In genomic region chr1:56297948-56298347, GRCh38 we compare ENCODE assay signal across 19 cellular contexts.
"Had no signal": no experiment of that assay in that cellular context is flagged by ENCODE, and none has a peak within 500 bp of the region (broad histone marks: within the 10 kb centered on the region; RNA-seq: fewer than 3 reads in every experiment).

No MANE protein-coding gene starts in this region.

- H3K9ac ChIP-seq: parathyroid adenoma had no signal

- FAIRE-seq: endothelial cell of umbilical vein, urothelium cell line had no signal

- ATAC-seq: activated CD8-positive, alpha-beta T cell treated with anti-CD3 and anti-CD28 coated beads for 36 hours; activated naive CD8-positive, alpha-beta T cell treated with anti-CD3 and anti-CD28 coated beads, Interleukin-2, amount 50 U/mL, for 24 hours; natural killer cell; stimulated activated naive B cell treated with anti-CD40 and anti-IgM and Interleukin-4, amounts not matched to agents 10 μg/mL and 1 μg/mL and 100 μg/mL, for 72 hours had no signal

- H3K36me3 ChIP-seq: ascending aorta, breast epithelium, esophagus muscularis mucosa, sigmoid colon had no signal

- H3K27ac ChIP-seq: ascending aorta, breast epithelium, esophagus muscularis mucosa, parathyroid adenoma, sigmoid colon had no signal

- H3K4me1 ChIP-seq: ascending aorta, breast epithelium, esophagus muscularis mucosa, parathyroid adenoma had no signal

- H3K4me3 ChIP-seq: ascending aorta, breast epithelium, esophagus muscularis mucosa, sigmoid colon had no signal

- H2AFZ ChIP-seq: parathyroid adenoma had no signal

- DNase-seq: activated B cell treated with CpG ODN at 0.5 μM for 24 hours; activated CD4-positive, alpha-beta T cell treated with anti-CD3 and anti-CD28 coated beads for 4 hours; activated CD8-positive, alpha-beta T cell treated with anti-CD3 and anti-CD28 coated beads for 36 hours; activated naive CD4-positive, alpha-beta T cell treated with anti-CD3 and anti-CD28 coated beads for 36 hours; activated naive CD8-positive, alpha-beta T cell treated with anti-CD3 and anti-CD28 coated beads, Interleukin-2, amount 50 U/mL, for 24 hours; activated T-cell treated with anti-CD3 and anti-CD28 coated beads, Interleukin-2, amount 50 U/mL, for 24 hours; cortex of kidney; effector memory CD4-positive, alpha-beta T cell; natural killer cell; sigmoid colon; stimulated activated naive B cell treated with anti-CD40 and anti-IgM and Interleukin-4, amounts not matched to agents 10 μg/mL and 1 μg/mL and 100 μg/mL, for 72 hours; T-helper 1 cell; T-helper 9 cell had no signal

- H3K79me2 ChIP-seq: parathyroid adenoma had no signal

- H3K27me3 ChIP-seq: ascending aorta, breast epithelium, esophagus muscularis mucosa, sigmoid colon had no signal

- H3K9me3 ChIP-seq: ascending aorta, breast epithelium, esophagus muscularis mucosa, sigmoid colon had no signal
